In the genomic region with DNA sequence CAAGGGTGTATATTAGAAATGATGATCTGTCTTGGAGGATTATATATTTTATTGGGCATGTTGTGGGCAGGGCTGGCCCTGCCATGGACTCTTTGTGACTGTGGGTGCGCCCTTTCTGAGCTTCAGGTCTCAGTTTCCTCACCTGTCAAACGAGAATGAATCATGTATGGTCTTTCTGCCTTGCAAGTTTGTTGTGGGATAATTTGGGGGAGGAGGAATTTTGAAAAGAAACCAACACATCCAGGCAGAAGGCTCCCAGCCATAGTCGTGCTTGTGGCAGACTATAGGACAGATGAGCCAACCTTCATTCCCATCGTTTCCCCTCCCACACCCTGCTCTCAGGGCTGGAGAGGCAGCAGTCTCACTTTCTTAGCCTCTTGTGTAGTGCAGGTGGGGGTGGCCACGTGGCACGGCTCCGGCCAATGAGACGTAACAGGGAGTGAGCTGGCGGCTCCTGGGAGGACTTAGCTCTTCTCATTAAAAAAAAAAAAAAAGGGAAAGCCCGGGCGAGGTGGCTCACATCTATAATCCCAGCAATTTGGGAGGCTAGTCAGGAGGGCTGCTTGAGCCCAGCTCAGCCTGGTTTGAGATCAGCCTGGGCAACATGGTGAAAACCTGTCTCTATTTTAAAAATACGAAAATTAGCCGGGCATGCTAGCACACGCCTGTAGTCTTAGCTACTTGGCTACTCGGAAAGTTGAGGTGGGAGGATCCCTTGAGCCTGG, we compare ENCODE assay signal across 8 cellular contexts.
DNase-seq lines count a peak whose midpoint lies in the region; ATAC-seq and TF ChIP-seq lines count a peak whose summit lies in the region.

No MANE protein-coding gene starts in this region.

- H3K9me3 ChIP-seq in WERI-Rb-1 (ENCODE audit: severe bottlenecking) (peaks cover 1% of the 10 kb centered on the region), lower lobe of right lung (no peaks in the 10 kb centered on the region), gastrocnemius medialis (no peaks in the 10 kb centered on the region)

- peak overlapping the region; percentile 54 for H3K27ac ChIP-seq in WERI-Rb-1
- no peak overlapping the region for H3K27ac ChIP-seq in lower lobe of right lung
- H3K27ac ChIP-seq in gastrocnemius medialis, result no peak overlapping the region

- peak; percentile 74 for DNase-seq in DMS153 treated with DMSO at 0.1 percent for 48 hours (lab: John Stamatoyannopoulos, UW; ENCODE audit: unreplicated experiment)
- peak; percentile 79 for DNase-seq in NCI-H1436 (lab: John Stamatoyannopoulos, UW)
- peak; percentile 94 for DNase-seq in WERI-Rb-1
- peak; percentile 85 for DNase-seq in lower lobe of right lung
- DNase-seq in stimulated activated CD4-positive, alpha-beta T cell treated with anti-CD3 and anti-CD28 coated beads, Interleukin-2, amount 100 ng/mL, for 48 hours, result no peak
- DNase-seq in gastrocnemius medialis, result no peak
- no peak for DNase-seq in AG08396 (ENCODE audit: low spot score)

- H3K36me3 ChIP-seq in WERI-Rb-1 (no peaks in the 10 kb centered on the region), lower lobe of right lung (no peaks in the 10 kb centered on the region), gastrocnemius medialis (no peaks in the 10 kb centered on the region)

- ATAC-seq in lower lobe of right lung, result peak; percentile 91 to 96
- no peak for ATAC-seq in gastrocnemius medialis
- no peak for ATAC-seq in HG03457 (IDR thresholded peaks at IDR 0.05; ENCODE audit: unreplicated experiment)

- TF ChIP-seq CTCF in WERI-Rb-1 (IDR thresholded peaks at IDR 0.05; ENCODE audit: low read depth, low read length) (no peak), lower lobe of right lung (IDR thresholded peaks at IDR 0.05) (no peak), gastrocnemius medialis (IDR thresholded peaks at IDR 0.05 in 4 of 5, conservative IDR thresholded peaks at IDR 0.05 in 1 of 5) (no peak)

- no peak for TF ChIP-seq POLR2A in gastrocnemius medialis (IDR thresholded peaks at IDR 0.05)

- intact Hi-C loops in lower lobe of right lung (cut with DNase I) (no loop called here), gastrocnemius medialis (cut with DNase I; ENCODE audit: low total_unique reads) (no loop called here)

- no peaks in the 10 kb centered on the region for H3K4me1 ChIP-seq in lower lobe of right lung
- peaks cover 0 to 12% of the 10 kb centered on the region in 2 donors for H3K4me1 ChIP-seq in gastrocnemius medialis

- H3K27me3 ChIP-seq in WERI-Rb-1 (ENCODE audit: insufficient read depth, low read depth, severe bottlenecking) (no peaks in the 10 kb centered on the region), lower lobe of right lung (ENCODE audit: low read depth) (no peaks in the 10 kb centered on the region), gastrocnemius medialis (no peaks in the 10 kb centered on the region)

- in situ Hi-C loops in gastrocnemius medialis (cut with MboI; ENCODE audit: low sequenced_read_pairs in 4 of 4), result no loop called here

- H3K4me3 ChIP-seq in WERI-Rb-1 (ENCODE audit: low read depth, low read length), result peak overlapping the region; percentile 13
- H3K4me3 ChIP-seq in lower lobe of right lung, result peak overlapping the region; percentile 19
- H3K4me3 ChIP-seq in gastrocnemius medialis, result no peak overlapping the region

Comparison
In these comparisons a context has a peak if more than half of its experiments do, and no peak if none do; other contexts are left out.
1. DNase-seq: peak in DMS153 treated with DMSO at 0.1 percent for 48 hours (single experiment), NCI-H1436 (single experiment), WERI-Rb-1 (single experiment) and lower lobe of right lung (single experiment); none in stimulated activated CD4-positive, alpha-beta T cell treated with anti-CD3 and anti-CD28 coated beads, Interleukin-2, amount 100 ng/mL, for 48 hours (0 of 2), gastrocnemius medialis (0 of 2) and AG08396 (single experiment).
2. H3K4me3 ChIP-seq: peak in WERI-Rb-1 (single experiment) and lower lobe of right lung (single experiment); none in gastrocnemius medialis (0 of 4).
3. ATAC-seq: peak in lower lobe of right lung (2 of 2); none in gastrocnemius medialis (0 of 2) and HG03457 (single experiment).